ENCODE assay signal across 21 cellular contexts in the genomic region with DNA sequence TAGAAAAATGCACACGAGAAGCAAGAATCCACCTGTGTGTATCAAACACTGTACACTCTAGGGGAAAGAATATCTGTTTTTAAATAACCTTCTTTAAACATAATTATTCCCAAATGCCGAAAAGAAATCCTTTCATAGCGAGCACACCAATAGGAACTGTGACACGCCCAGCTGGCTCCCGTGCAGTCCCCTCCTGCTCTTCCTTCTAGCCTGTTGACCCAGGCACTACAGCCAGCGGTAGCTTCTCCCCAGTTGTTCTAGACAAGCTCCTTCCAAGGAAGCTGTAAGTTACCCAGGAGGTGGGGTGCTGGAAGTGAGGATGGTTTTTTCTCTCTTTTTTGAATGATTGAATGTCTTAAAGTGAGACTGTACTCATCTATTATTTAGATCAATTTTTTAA.
"Had no signal": no experiment of that assay in that cellular context is flagged by ENCODE, and none has a peak within 500 bp of the region (broad histone marks: within the 10 kb centered on the region; RNA-seq: fewer than 3 reads in every experiment).

No MANE protein-coding gene starts in this region.

- H3K36me3 ChIP-seq: esophagus squamous epithelium, heart right ventricle, neural progenitor cell, pancreas, suprapubic skin, thyroid gland had no signal

- H3K27ac ChIP-seq: esophagus squamous epithelium, heart right ventricle, neural progenitor cell, pancreas, suprapubic skin, thyroid gland had no signal

- H3K9ac ChIP-seq: neural progenitor cell had no signal

- H3K36me3 Mint-ChIP-seq: natural killer cell; neural progenitor cell; stimulated activated effector memory CD8-positive, alpha-beta T cell treated with anti-CD3 and anti-CD28 coated beads, Interleukin-12 subunit alpha, Interleukin-12 subunit beta, amount 100 ng/mL, for 72 hours; type B pancreatic cell had no signal

- H3K27ac Mint-ChIP-seq: effector memory CD8-positive, alpha-beta T cell; natural killer cell; neural progenitor cell; progenitor cell of endocrine pancreas; stimulated activated effector memory CD8-positive, alpha-beta T cell treated with anti-CD3 and anti-CD28 coated beads, Interleukin-12 subunit alpha, Interleukin-12 subunit beta, amount 100 ng/mL, for 72 hours; type B pancreatic cell had no signal

- DNase-seq: effector memory CD8-positive, alpha-beta T cell; esophagus squamous epithelium; foreskin melanocyte; heart right ventricle; kidney glomerular epithelial cell; mammary epithelial cell; natural killer cell; nucleus accumbens; pancreas; right cardiac atrium; stimulated activated CD4-positive, alpha-beta T cell treated with anti-CD3 and anti-CD28 coated beads, Interleukin-2, amount 100 ng/mL, for 48 hours; stimulated activated CD8-positive, alpha-beta memory T cell treated with anti-CD3 and anti-CD28 coated beads, Interleukin-4, amount 100 ng/mL, for 48 hours; stimulated activated naive CD8-positive, alpha-beta T cell treated with anti-CD3 and anti-CD28 coated beads, Interleukin-15, Interleukin-2, amounts not matched to agents 100 U/mL and 50 U/mL, for 24 hours; thyroid gland had no signal

- H3K27me3 Mint-ChIP-seq: effector memory CD8-positive, alpha-beta T cell; progenitor cell of endocrine pancreas; type B pancreatic cell had no signal

- ATAC-seq: effector memory CD8-positive, alpha-beta T cell; heart right ventricle; left lobe of liver; natural killer cell; pancreas; right cardiac atrium; stimulated activated effector memory CD8-positive, alpha-beta T cell treated with anti-CD3 and anti-CD28 coated beads, Interleukin-12 subunit alpha, Interleukin-12 subunit beta, amount 100 ng/mL, for 72 hours; stimulated activated naive CD8-positive, alpha-beta T cell treated with anti-CD3 and anti-CD28 coated beads, Interleukin-15, Interleukin-2, amounts not matched to agents 100 U/mL and 50 U/mL, for 24 hours had no signal

- H3K4me1 Mint-ChIP-seq: neural progenitor cell; stimulated activated effector memory CD8-positive, alpha-beta T cell treated with anti-CD3 and anti-CD28 coated beads, Interleukin-12 subunit alpha, Interleukin-12 subunit beta, amount 100 ng/mL, for 72 hours had no signal

- H3K9me3 ChIP-seq: esophagus squamous epithelium, heart right ventricle, pancreas, suprapubic skin, thyroid gland had no signal

- H3K4me1 ChIP-seq: esophagus squamous epithelium, heart right ventricle, neural progenitor cell, pancreas, suprapubic skin, thyroid gland had no signal

- H3K9me3 Mint-ChIP-seq: effector memory CD8-positive, alpha-beta T cell; natural killer cell; stimulated activated effector memory CD8-positive, alpha-beta T cell treated with anti-CD3 and anti-CD28 coated beads, Interleukin-12 subunit alpha, Interleukin-12 subunit beta, amount 100 ng/mL, for 72 hours had no signal

- H3K4me2 ChIP-seq: neural progenitor cell, smooth muscle cell had no signal

- H3K27me3 ChIP-seq: esophagus squamous epithelium, heart right ventricle, neural progenitor cell, pancreas, suprapubic skin, thyroid gland had no signal

- H2AFZ ChIP-seq: neural progenitor cell had no signal

- H3K4me3 ChIP-seq: esophagus squamous epithelium, heart right ventricle, neural progenitor cell, pancreas, smooth muscle cell, suprapubic skin, thyroid gland had no signal

- H3K4me3 Mint-ChIP-seq: effector memory CD8-positive, alpha-beta T cell; natural killer cell; neural progenitor cell; stimulated activated effector memory CD8-positive, alpha-beta T cell treated with anti-CD3 and anti-CD28 coated beads, Interleukin-12 subunit alpha, Interleukin-12 subunit beta, amount 100 ng/mL, for 72 hours; type B pancreatic cell had no signal
